8 cellular contexts compared by ENCODE assay signal in genomic region chr1:20988943-20989342, GRCh38.
"Had no signal": no experiment of that assay in that cellular context is flagged by ENCODE, and none has a peak within 500 bp of the region (broad histone marks: within the 10 kb centered on the region; RNA-seq: fewer than 3 reads in every experiment).

No MANE protein-coding gene starts in this region.

- H3K4me3 Mint-ChIP-seq: HFFc6 had no signal

- ATAC-seq: HCT116 had no signal

- H3K9me3 ChIP-seq: HAP-1 had no signal

- DNase-seq: GM23248, GOT3, H7, HFFc6, KBM-7 had no signal

- H3K36me3 ChIP-seq: HAP-1 had no signal

- H3K27ac ChIP-seq: GM23248, HL-60 had no signal

- H3K9ac ChIP-seq: GM23248 had no signal

- H2AFZ ChIP-seq: GM23248 had no signal

- H3K4me3 ChIP-seq: GM23248, HAP-1 had no signal

- H3K27ac Mint-ChIP-seq: HFFc6 had no signal

- H3K9me3 Mint-ChIP-seq: HFFc6 had no signal
